16 cellular contexts compared by ENCODE assay signal in genomic region chr7:50293509-50294179, GRCh38. TPM values are rescaled to one million over a fixed set of nuclear protein-coding genes. Genes with fewer than 3 reads are reported as not detected.
DNase-seq lines count a peak whose midpoint lies in the region; ATAC-seq lines count a peak whose summit lies in the region.
"Had no signal": no experiment of that assay in that cellular context is flagged by ENCODE, and none has a peak within 500 bp of the region (broad histone marks: within the 10 kb centered on the region; RNA-seq: fewer than 3 reads in every experiment).

No MANE protein-coding gene starts in this region.

- H2AFZ ChIP-seq in Karpas-422 (ENCODE audit: low read length): no peak overlapping the region

- no peaks in the 10 kb centered on the region for H3K4me1 ChIP-seq in Karpas-422 (ENCODE audit: low read length)
- H3K4me1 ChIP-seq: psoas muscle had no signal

- no peak overlapping the region for H3K27ac ChIP-seq in Karpas-422 (ENCODE audit: low read length)
- H3K27ac ChIP-seq: brain microvascular endothelial cell, psoas muscle, thoracic aorta had no signal

- DNase-seq in HuH-7.5 (ENCODE audit: low spot score) (no peak), midbrain (lab: John Stamatoyannopoulos, UW) (no peak), SIG-M5 (lab: John Stamatoyannopoulos, UW) (no peak), Karpas-422 (no peak)
- DNase-seq: brain microvascular endothelial cell, EL, GOT3, KBM-7, mammary epithelial cell, OCI-M1, psoas muscle had no signal

- peak; percentile 78 for ATAC-seq in GM18498 (IDR thresholded peaks at IDR 0.05; ENCODE audit: unreplicated experiment)
- ATAC-seq in GM19395 (IDR thresholded peaks at IDR 0.05; ENCODE audit: unreplicated experiment): peak; percentile 81
- ATAC-seq in HG02798 (IDR thresholded peaks at IDR 0.05; ENCODE audit: poor library complexity, unreplicated experiment): peak; percentile 72
- ATAC-seq in HG03469 (IDR thresholded peaks at IDR 0.05; ENCODE audit: unreplicated experiment): peak; percentile 61
- ATAC-seq: psoas muscle had no signal

- no peaks in the 10 kb centered on the region for H4K20me1 ChIP-seq in Karpas-422 (ENCODE audit: insufficient read depth, low read depth, low read length)

- no peaks in the 10 kb centered on the region for H3K27me3 ChIP-seq in Karpas-422 (ENCODE audit: low read length)
- H3K27me3 ChIP-seq: brain microvascular endothelial cell had no signal

- no peak overlapping the region for H3K4me2 ChIP-seq in Karpas-422 (ENCODE audit: low read depth, low read length, poor library complexity, severe bottlenecking)

- H3K79me2 ChIP-seq in Karpas-422 (ENCODE audit: low read length): no peaks in the 10 kb centered on the region

- no peak overlapping the region for H3K9ac ChIP-seq in Karpas-422 (ENCODE audit: low read length)

- no peak overlapping the region for H3K4me3 ChIP-seq in Karpas-422 (ENCODE audit: low read length)
- H3K4me3 ChIP-seq: psoas muscle, thoracic aorta had no signal

- no peaks in the 10 kb centered on the region for H3K36me3 ChIP-seq in Karpas-422 (ENCODE audit: insufficient read depth, low read length)
- H3K36me3 ChIP-seq: brain microvascular endothelial cell, thoracic aorta had no signal

- H3K9me3 ChIP-seq in Karpas-422 (ENCODE audit: low read length): no peaks in the 10 kb centered on the region
- H3K9me3 ChIP-seq: psoas muscle, thoracic aorta had no signal

- no peaks in the 10 kb centered on the region for H3K9me2 ChIP-seq in Karpas-422 (replicated peaks; ENCODE audit: insufficient read depth, low read length)

RNA-seq across cellular contexts. Expression of gene IKZF1, which starts 10.9 kb away (rescaled TPM):
- total RNA-seq in Karpas-422 (2014; rRNA removed; shearing (Covaris generic); ENCODE audit: low replicate concordance): 117 and 118 TPM in 2 replicates
- total RNA-seq: mammary epithelial cell had no signal
